8 cellular contexts compared by ENCODE assay signal in the genomic region with DNA sequence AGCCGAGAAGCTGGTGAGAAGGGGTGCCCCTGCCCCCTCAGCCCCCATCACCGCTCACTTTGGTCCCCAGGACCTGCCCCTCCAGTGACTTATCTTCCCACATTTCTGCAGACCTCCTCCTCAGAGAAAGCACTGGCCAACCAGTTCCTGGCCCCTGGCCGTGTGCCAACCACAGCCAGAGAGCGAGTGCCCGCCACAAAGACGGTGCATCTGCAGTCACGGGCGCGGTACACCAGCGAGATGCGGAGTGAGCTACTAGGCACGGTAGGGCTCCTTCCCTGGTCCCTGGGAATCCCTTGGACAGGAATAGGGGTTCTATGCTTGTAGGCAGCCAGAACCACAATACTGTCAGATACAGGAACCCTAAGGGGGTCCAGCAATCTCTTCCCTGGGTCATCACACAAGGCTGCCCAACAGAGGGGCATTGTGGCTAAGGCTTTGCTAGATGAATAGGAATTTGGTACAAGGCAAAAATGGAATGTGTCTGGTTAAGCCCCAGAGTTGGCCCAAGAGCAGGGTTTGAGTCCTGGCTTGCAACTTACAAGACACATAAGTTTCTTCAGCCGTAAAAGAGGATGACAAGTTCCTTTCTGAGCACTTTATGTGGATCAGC. TPM values are rescaled to one million over a fixed set of nuclear protein-coding genes. Genes with fewer than 3 reads are reported as not detected.
DNase-seq lines count a peak whose midpoint lies in the region; ATAC-seq and TF ChIP-seq lines count a peak whose summit lies in the region.

No MANE protein-coding gene starts in this region.

- peaks cover 0 to 48% (median 15%) of the 10 kb centered on the region in 3 donors for H3K36me3 Mint-ChIP-seq in naive thymus-derived CD8-positive, alpha-beta T cell

- no peak for ATAC-seq in naive thymus-derived CD8-positive, alpha-beta T cell
- ATAC-seq in GM19395 (IDR thresholded peaks at IDR 0.05; ENCODE audit: unreplicated experiment) (no peak), GM19467 (IDR thresholded peaks at IDR 0.05; ENCODE audit: unreplicated experiment) (no peak)

- DNase-seq in AG10803 (ENCODE audit: low read depth) (no peak), cardiac fibroblast (ENCODE audit: low read depth in 2 of 2) (no peak), NCI-H2081 treated with DMSO at 0.1 percent for 48 hours (lab: John Stamatoyannopoulos, UW) (no peak), NCI-H510A (lab: John Stamatoyannopoulos, UW) (no peak)
- no peak for DNase-seq in Jurkat, Clone E6-1 (ENCODE audit: low read depth, low spot score)
- no peak for DNase-seq in naive thymus-derived CD8-positive, alpha-beta T cell

- no peak for TF ChIP-seq CTCF in AG10803 (conservative IDR thresholded peaks at IDR 0.05; ENCODE audit: low read length)
- no peak for TF ChIP-seq CTCF in cardiac fibroblast (IDR thresholded peaks at IDR 0.05; ENCODE audit: low read depth, low read length)

- no peaks in the 10 kb centered on the region for H3K9me3 Mint-ChIP-seq in naive thymus-derived CD8-positive, alpha-beta T cell

- POLR2A ChIA-PET in naive thymus-derived CD8-positive, alpha-beta T cell (lab: Charles Lee): interaction anchor here (0.9 to 5.9 kb wide), 15 partner anchors 11 to 1373 kb away, joined by 3 to 105 read pairs (median 5); a partner anchor contains a TSS

- peak overlapping the region; percentile 83 to 95 (median 90) for H3K4me3 Mint-ChIP-seq in naive thymus-derived CD8-positive, alpha-beta T cell

- H3K27ac Mint-ChIP-seq in naive thymus-derived CD8-positive, alpha-beta T cell: peak overlapping the region; percentile 83 to 100 (median 99)

- H3K27me3 Mint-ChIP-seq in naive thymus-derived CD8-positive, alpha-beta T cell: no peaks in the 10 kb centered on the region

- peak overlapping the region; percentile 84 for H3K4me3 ChIP-seq in AG10803 (ENCODE audit: low read length)
- peak overlapping the region; percentile 80 for H3K4me3 ChIP-seq in Jurkat, Clone E6-1 (ENCODE audit: low read length)
- peak overlapping the region; percentile 73 to 75 for H3K4me3 ChIP-seq in cardiac fibroblast (replicated peaks in 1 of 2; ENCODE audit: low read depth in 2 of 2, low read length in 2 of 2)

- H3K4me1 Mint-ChIP-seq in naive thymus-derived CD8-positive, alpha-beta T cell: peaks cover 2 to 23% (median 15%) of the 10 kb centered on the region in 4 donors

RNA-seq across cellular contexts. Expression of a gene that starts 1.0 kb away (rescaled TPM):
- polyA plus RNA-seq in Jurkat, Clone E6-1 (2012; ENCODE audit: insufficient read depth, insufficient read length): 87.7 TPM
- total RNA-seq in naive thymus-derived CD8-positive, alpha-beta T cell: 10 to 100 TPM; 49.7 to 56.7 TPM
- polyA plus RNA-seq in naive thymus-derived CD8-positive, alpha-beta T cell: 10 to 100 TPM; 50.4 to 69.0 (median 57.0) TPM

RNA-seq across cellular contexts. Expression of a gene that starts 9.9 kb away (rescaled TPM):
- 29.7 TPM for polyA plus RNA-seq in Jurkat, Clone E6-1 (2012; ENCODE audit: insufficient read depth, insufficient read length)
- 10 to 100 TPM; 38.9 to 42.3 TPM for total RNA-seq in naive thymus-derived CD8-positive, alpha-beta T cell
- polyA plus RNA-seq in naive thymus-derived CD8-positive, alpha-beta T cell: 10 to 100 TPM; 21.9 to 52.4 (median 40.1) TPM

RNA-seq across cellular contexts. Expression of a gene that starts 29.6 kb away (rescaled TPM):
- 12.4 TPM for polyA plus RNA-seq in Jurkat, Clone E6-1 (2012; ENCODE audit: insufficient read depth, insufficient read length)
- 1 to 10 TPM; 1.1 to 1.6 TPM for total RNA-seq in naive thymus-derived CD8-positive, alpha-beta T cell
- 1 to 10 TPM in 2 of 3 donors, under 1 TPM in 1; 0.93 to 1.5 (median 1.3) TPM for polyA plus RNA-seq in naive thymus-derived CD8-positive, alpha-beta T cell

RNA-seq across cellular contexts. Expression of a gene that starts 48.4 kb away (rescaled TPM):
- not detected for polyA plus RNA-seq in Jurkat, Clone E6-1 (2012; ENCODE audit: insufficient read depth, insufficient read length)
- total RNA-seq in naive thymus-derived CD8-positive, alpha-beta T cell: not detected
- not detected for polyA plus RNA-seq in naive thymus-derived CD8-positive, alpha-beta T cell

RNA-seq across cellular contexts. Expression of a gene that starts 51.1 kb away (rescaled TPM):
- 175 TPM for polyA plus RNA-seq in Jurkat, Clone E6-1 (2012; ENCODE audit: insufficient read depth, insufficient read length)
- total RNA-seq in naive thymus-derived CD8-positive, alpha-beta T cell: 100 to 1,000 TPM; 104 to 105 TPM
- polyA plus RNA-seq in naive thymus-derived CD8-positive, alpha-beta T cell: 100 to 1,000 TPM; 102 to 106 (median 106) TPM
